ENCODE assay signal across 2 cellular contexts in genomic region chr2:3297523-3297922, GRCh38.
TF ChIP-seq lines count a peak whose summit lies in the region.

No MANE protein-coding gene starts in this region.

TF ChIP-seq in WTC11, 78 proteins besides CTCF, POLR2A, EP300 and RAD21 (continued from another document):
- TF ChIP-seq ATF6 (CRISPR knock-in tag; IDR thresholded peaks at IDR 0.05): no peak
- TF ChIP-seq FOXP4 (CRISPR knock-in tag; IDR thresholded peaks at IDR 0.05): no peak
- no peak for TF ChIP-seq ZNF671 (CRISPR knock-in tag; IDR thresholded peaks at IDR 0.05)
- TF ChIP-seq, protein P1, sequence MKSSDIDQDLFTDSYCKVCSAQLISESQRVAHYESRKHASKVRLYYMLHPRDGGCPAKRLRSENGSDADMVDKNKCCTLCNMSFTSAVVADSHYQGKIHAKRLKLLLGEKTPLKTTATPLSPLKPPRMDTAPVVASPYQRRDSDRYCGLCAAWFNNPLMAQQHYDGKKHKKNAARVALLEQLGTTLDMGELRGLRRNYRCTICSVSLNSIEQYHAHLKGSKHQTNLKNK (CRISPR knock-in tag; IDR thresholded peaks at IDR 0.05): no peak
- no peak for TF ChIP-seq GRHL2 (CRISPR knock-in tag; IDR thresholded peaks at IDR 0.05; ENCODE audit: insufficient replicate concordance, severe bottlenecking)
- TF ChIP-seq FOXP1 (CRISPR knock-in tag; IDR thresholded peaks at IDR 0.05; ENCODE audit: borderline replicate concordance): no peak
- no peak for TF ChIP-seq JUN (CRISPR knock-in tag; IDR thresholded peaks at IDR 0.05)

TF ChIP-seq in HepG2, 621 proteins besides CTCF, POLR2A, EP300 and RAD21:
- TF ChIP-seq, protein P2, sequence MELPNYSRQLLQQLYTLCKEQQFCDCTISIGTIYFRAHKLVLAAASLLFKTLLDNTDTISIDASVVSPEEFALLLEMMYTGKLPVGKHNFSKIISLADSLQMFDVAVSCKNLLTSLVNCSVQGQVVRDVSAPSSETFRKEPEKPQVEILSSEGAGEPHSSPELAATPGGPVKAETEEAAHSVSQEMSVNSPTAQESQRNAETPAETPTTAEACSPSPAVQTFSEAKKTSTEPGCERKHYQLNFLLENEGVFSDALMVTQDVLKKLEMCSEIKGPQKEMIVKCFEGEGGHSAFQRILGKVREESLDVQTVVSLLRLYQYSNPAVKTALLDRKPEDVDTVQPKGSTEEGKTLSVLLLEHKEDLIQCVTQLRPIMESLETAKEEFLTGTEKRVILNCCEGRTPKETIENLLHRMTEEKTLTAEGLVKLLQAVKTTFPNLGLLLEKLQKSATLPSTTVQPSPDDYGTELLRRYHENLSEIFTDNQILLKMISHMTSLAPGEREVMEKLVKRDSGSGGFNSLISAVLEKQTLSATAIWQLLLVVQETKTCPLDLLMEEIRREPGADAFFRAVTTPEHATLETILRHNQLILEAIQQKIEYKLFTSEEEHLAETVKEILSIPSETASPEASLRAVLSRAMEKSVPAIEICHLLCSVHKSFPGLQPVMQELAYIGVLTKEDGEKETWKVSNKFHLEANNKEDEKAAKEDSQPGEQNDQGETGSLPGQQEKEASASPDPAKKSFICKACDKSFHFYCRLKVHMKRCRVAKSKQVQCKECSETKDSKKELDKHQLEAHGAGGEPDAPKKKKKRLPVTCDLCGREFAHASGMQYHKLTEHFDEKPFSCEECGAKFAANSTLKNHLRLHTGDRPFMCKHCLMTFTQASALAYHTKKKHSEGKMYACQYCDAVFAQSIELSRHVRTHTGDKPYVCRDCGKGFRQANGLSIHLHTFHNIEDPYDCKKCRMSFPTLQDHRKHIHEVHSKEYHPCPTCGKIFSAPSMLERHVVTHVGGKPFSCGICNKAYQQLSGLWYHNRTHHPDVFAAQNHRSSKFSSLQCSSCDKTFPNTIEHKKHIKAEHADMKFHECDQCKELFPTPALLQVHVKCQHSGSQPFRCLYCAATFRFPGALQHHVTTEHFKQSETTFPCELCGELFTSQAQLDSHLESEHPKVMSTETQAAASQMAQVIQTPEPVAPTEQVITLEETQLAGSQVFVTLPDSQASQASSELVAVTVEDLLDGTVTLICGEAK (IDR thresholded peaks at IDR 0.05): no peak
- TF ChIP-seq, protein P2 (CRISPR knock-in tag; IDR thresholded peaks at IDR 0.05): peak; percentile 91
- TF ChIP-seq ZNF749 (CRISPR knock-in tag; IDR thresholded peaks at IDR 0.05; ENCODE audit: borderline replicate concordance): no peak
